8 cellular contexts compared by ENCODE assay signal in genomic region chr3:39189648-39190269, GRCh38. TPM values are rescaled to one million over a fixed set of nuclear protein-coding genes. Genes with fewer than 3 reads are reported as not detected.
DNase-seq lines count a peak whose midpoint lies in the region; ATAC-seq and TF ChIP-seq lines count a peak whose summit lies in the region.

No MANE protein-coding gene starts in this region.

- TF ChIP-seq CTCF in LNCaP clone FGC (IDR thresholded peaks at IDR 0.05; ENCODE audit: control insufficient read depth, extremely low read depth, insufficient read depth): peak; percentile 81
- peak; percentile 42 to 85 for TF ChIP-seq CTCF in right atrium auricular region (IDR thresholded peaks at IDR 0.05)

- peak; percentile 56 for ATAC-seq in GM18858 (IDR thresholded peaks at IDR 0.05; ENCODE audit: unreplicated experiment)
- ATAC-seq in sciatic nerve: peak; percentile 65
- no peak for ATAC-seq in GM21619 (IDR thresholded peaks at IDR 0.05; ENCODE audit: unreplicated experiment)

- peak overlapping the region; percentile 89 to 97 for H3K27ac ChIP-seq in right atrium auricular region

- H3K4me3 ChIP-seq in LNCaP clone FGC (ENCODE audit: low read depth, low read length) (no peak overlapping the region), right atrium auricular region (peak overlapping the region; percentile 55 to 71)

- DNase-seq in Ammon's horn (ENCODE audit: low spot score): peak; percentile 84
- DNase-seq in LNCaP clone FGC (ENCODE audit: low read depth): peak; percentile 84
- DNase-seq in SKM-1 (lab: John Stamatoyannopoulos, UW; ENCODE audit: unreplicated experiment): peak; percentile 87
- peak in 34 of 56 donors; percentile 14 to 73 (median 32) for DNase-seq in amygdala (lab: John Stamatoyannopoulos, UW)
- DNase-seq in right atrium auricular region (ENCODE audit: low spot score): peak; percentile 78
- no peak for DNase-seq in sciatic nerve (ENCODE audit: low spot score)

- intact Hi-C loops in sciatic nerve (cut with DNase I): loop anchor here (5.0 kb wide), 1 partner anchor 103 kb away; no protein-coding TSS in a partner anchor

- no peaks in the 10 kb centered on the region for H3K27me3 ChIP-seq in right atrium auricular region

- H3K36me3 ChIP-seq in right atrium auricular region: peaks cover 68% of the 10 kb centered on the region

- no peaks in the 10 kb centered on the region for H3K9me3 ChIP-seq in right atrium auricular region

- H3K4me1 ChIP-seq in right atrium auricular region: peaks cover 0 to 55% of the 10 kb centered on the region in 2 donors

RNA-seq across cellular contexts. Expression of gene XIRP1, which starts 2.6 kb away (rescaled TPM):
- total RNA-seq in right atrium auricular region (1,000 to 10,000 TPM in 1 of 2 donors, 100 to 1,000 TPM in 1; 319 to 1,274 TPM), sciatic nerve (0.04 TPM)

RNA-seq across cellular contexts. Expression of gene CSRNP1, which starts 36.4 kb away (rescaled TPM):
- total RNA-seq in right atrium auricular region (10 to 100 TPM; 48.0 to 49.5 TPM), sciatic nerve (51.7 TPM)

Comparison
In these comparisons a context has a peak if more than half of its experiments do, and no peak if none do; other contexts are left out.
1. RNA of gene XIRP1, which starts 2.6 kb away (total RNA-seq): 319 to 1,274 TPM in right atrium auricular region; 0.04 TPM in sciatic nerve (single experiment); every median in the first group is over 100 times any median in the second.